Comparison of ENCODE assay signal across 33 cellular contexts in the genomic region with DNA sequence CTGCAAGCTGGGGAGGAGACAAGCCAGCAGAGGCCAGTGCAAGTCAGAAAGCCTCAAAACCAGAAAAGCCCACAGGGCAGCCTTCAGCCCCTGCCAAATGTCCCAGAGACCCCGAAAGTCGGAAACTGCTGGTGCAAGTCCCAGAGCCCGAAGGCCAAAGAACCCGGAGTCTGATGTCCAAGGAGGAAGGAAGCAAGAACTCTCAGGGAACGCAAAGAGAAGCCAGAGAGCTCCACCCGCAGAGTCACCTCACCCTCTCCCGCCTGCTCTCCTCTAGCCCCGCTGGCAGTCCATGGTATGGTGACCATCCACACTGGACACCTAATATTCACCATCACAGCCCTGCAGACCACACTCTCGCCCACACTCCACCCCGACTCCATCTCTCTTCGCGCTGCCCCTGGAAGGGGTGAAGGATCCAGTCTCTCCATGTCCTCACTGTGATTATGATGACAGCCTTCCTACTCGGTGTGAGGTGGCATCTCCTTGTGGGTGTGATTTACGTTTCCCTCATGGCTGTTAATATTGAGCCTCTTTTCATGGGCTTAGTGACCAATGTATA. TPM values are rescaled to one million over a fixed set of nuclear protein-coding genes. Genes with fewer than 3 reads are reported as not detected.
"Had no signal": no experiment of that assay in that cellular context is flagged by ENCODE, and none has a peak within 500 bp of the region (broad histone marks: within the 10 kb centered on the region; RNA-seq: fewer than 3 reads in every experiment).

No MANE protein-coding gene starts in this region.

- H3K4me1 ChIP-seq: left lung, lower lobe of right lung, neural progenitor cell, right atrium auricular region, right lobe of liver, tibial nerve, vagina had no signal

- H3K36me3 Mint-ChIP-seq: natural killer cell; stimulated activated memory B cell treated with anti-CD40 and anti-IgM and Interleukin-4, amounts not matched to agents 10 μg/mL and 1 μg/mL and 100 μg/mL, for 72 hours had no signal

- H3K27ac Mint-ChIP-seq: mesothelial cell of epicardium; natural killer cell; nephron progenitor cell; neural progenitor cell; progenitor cell of endocrine pancreas; stimulated activated memory B cell treated with anti-CD40 and anti-IgM and Interleukin-4, amounts not matched to agents 10 μg/mL and 1 μg/mL and 100 μg/mL, for 72 hours; stimulated activated naive CD8-positive, alpha-beta T cell treated with anti-CD3 and anti-CD28 coated beads, Interleukin-15, amount 100 ng/mL, for 72 hours; type B pancreatic cell had no signal

- H3K36me3 ChIP-seq: left lung, lower lobe of right lung, neural progenitor cell, ovary, right atrium auricular region, right lobe of liver, vagina had no signal

- ATAC-seq: left colon; left lung; lower lobe of right lung; natural killer cell; right lobe of liver; stimulated activated memory B cell treated with anti-CD40 and anti-IgM and Interleukin-4, amounts not matched to agents 10 μg/mL and 1 μg/mL and 100 μg/mL, for 72 hours; stimulated activated naive CD8-positive, alpha-beta T cell treated with anti-CD3 and anti-CD28 coated beads, Interleukin-15, amount 100 ng/mL, for 72 hours had no signal

- H3K27me3 ChIP-seq: ovary, right lobe of liver, vagina had no signal

- H3K4me1 Mint-ChIP-seq: mesothelial cell of epicardium, nephron progenitor cell, neural progenitor cell had no signal

- H3K9me3 ChIP-seq: left lung, lower lobe of right lung, ovary, right atrium auricular region, right lobe of liver, tibial nerve, vagina had no signal

- H3K27ac ChIP-seq: left lung, lower lobe of right lung, neural progenitor cell, ovary, right atrium auricular region, right lobe of liver, tibial nerve, vagina had no signal

- H3K4me3 ChIP-seq: left lung, lower lobe of right lung, neural progenitor cell, ovary, right atrium auricular region, right lobe of liver, smooth muscle cell, tibial nerve, vagina had no signal

- DNase-seq: hippocampal formation; kidney; left colon; lower lobe of right lung; mammary epithelial cell; mesenchymal stem cell; naive B cell; natural killer cell; nephron progenitor cell; ovary; stimulated activated CD4-positive, alpha-beta T cell treated with anti-CD3 and anti-CD28 coated beads, Interleukin-1b, Interleukin-23, amount 100 ng/mL, for 48 hours; stimulated activated CD4-positive, alpha-beta T cell treated with anti-CD3 and anti-CD28 coated beads, Interleukin-2, amount 100 ng/mL, for 48 hours; stimulated activated CD4-positive, alpha-beta T cell treated with anti-CD3 and anti-CD28 coated beads, Interleukin-4, amount 100 ng/mL, for 4 hours; stimulated activated CD8-positive, alpha-beta memory T cell treated with anti-CD3 and anti-CD28 coated beads, Interleukin-4, amount 100 ng/mL, for 48 hours; stimulated activated naive CD4-positive, alpha-beta T cell treated with Interleukin-2 at 50 U/mL for 16 hours; stimulated activated naive CD8-positive, alpha-beta T cell treated with anti-CD3 and anti-CD28 coated beads, Interleukin-15, amount 100 ng/mL, for 72 hours; substantia nigra had no signal

- H3K4me3 Mint-ChIP-seq: mesothelial cell of epicardium; natural killer cell; nephron progenitor cell; neural progenitor cell; stimulated activated memory B cell treated with anti-CD40 and anti-IgM and Interleukin-4, amounts not matched to agents 10 μg/mL and 1 μg/mL and 100 μg/mL, for 72 hours; stimulated activated naive CD8-positive, alpha-beta T cell treated with anti-CD3 and anti-CD28 coated beads, Interleukin-15, amount 100 ng/mL, for 72 hours; type B pancreatic cell had no signal

- H3K9me3 Mint-ChIP-seq: natural killer cell; stimulated activated naive CD8-positive, alpha-beta T cell treated with anti-CD3 and anti-CD28 coated beads, Interleukin-15, amount 100 ng/mL, for 72 hours had no signal

RNA-seq across cellular contexts. Expression of a gene that starts 33.0 kb away (rescaled TPM):
- total RNA-seq: left colon, liver, lower lobe of right lung, mesothelial cell of epicardium, natural killer cell, omental fat pad, ovary, progenitor cell of endocrine pancreas, pulmonary artery endothelial cell, right atrium auricular region, right lobe of liver, skeletal muscle tissue, tibial nerve, urinary bladder had no signal
- polyA plus RNA-seq: liver, ovary, urinary bladder had no signal
